Comparison of ENCODE assay signal across 8 cellular contexts in the genomic region with DNA sequence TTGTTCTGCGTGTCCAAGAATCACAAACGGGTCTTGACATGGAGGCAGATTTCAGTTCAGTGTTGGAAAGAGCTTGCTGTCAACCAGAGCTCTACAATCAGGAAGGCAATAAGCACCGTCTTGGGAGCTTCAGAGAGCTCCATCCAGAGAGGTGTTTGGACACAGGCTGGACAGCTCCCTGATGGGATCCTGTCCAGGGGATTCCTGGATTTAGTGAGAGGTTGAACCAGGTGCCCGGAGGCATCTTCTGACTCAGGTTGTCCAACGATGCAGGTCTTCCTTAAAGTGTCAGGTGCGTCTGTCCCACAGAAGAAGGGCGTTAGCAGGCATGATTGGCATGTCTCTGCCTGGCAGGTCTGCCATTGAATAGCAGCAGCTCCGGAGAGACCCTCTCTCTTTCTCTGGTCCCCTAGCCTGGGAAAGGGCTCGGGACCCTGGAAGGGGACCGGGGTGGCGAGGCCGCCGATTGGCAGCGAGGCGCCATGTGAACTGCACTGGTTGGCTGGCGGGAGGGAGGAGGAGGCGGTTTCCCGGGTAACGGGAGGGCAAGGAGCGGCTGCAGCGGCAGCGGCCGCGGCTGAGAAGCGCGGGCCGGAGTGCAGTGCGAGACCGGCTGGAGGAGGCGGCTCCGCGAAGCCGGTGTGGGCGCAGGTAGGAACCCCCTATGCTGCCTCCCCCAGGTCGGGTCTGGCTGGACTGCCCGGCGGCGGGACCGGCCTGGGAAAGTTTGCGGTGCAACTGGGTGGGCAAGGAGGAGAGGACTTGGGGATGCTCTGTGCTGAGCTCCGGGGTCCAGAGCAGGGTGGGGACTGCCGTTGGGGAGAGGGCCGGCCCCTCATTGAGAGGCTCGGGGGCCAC.
A peak's percentile ranks its signal among the peaks of the same experiment; 100 is the strongest.
DNase-seq lines count a peak whose midpoint lies in the region; ATAC-seq, FAIRE-seq and TF ChIP-seq lines count a peak whose summit lies in the region.

No MANE protein-coding gene starts in this region.

- FAIRE-seq in urothelium cell line (lab: Jason Lieb, UNC): no peak

- TF ChIP-seq CTCF in epithelial cell of esophagus (IDR thresholded peaks at IDR 0.05; ENCODE audit: insufficient read depth, low read depth, low read length, missing control alignments): no peak

- peak; percentile 52 for ATAC-seq in GM21529 (IDR thresholded peaks at IDR 0.05; ENCODE audit: unreplicated experiment)

- no peak overlapping the region for H3K4me3 ChIP-seq in epithelial cell of esophagus (ENCODE audit: low read length)

- DNase-seq in COLO668 (lab: John Stamatoyannopoulos, UW; ENCODE audit: unreplicated experiment) (peak; percentile 80), NCI-H2196 (lab: John Stamatoyannopoulos, UW; ENCODE audit: unreplicated experiment) (peak; percentile 81), epithelial cell of esophagus (ENCODE audit: low read depth) (peak; percentile 73), myocyte (ENCODE audit: low read depth) (peak; percentile 34), HK-2 (ENCODE audit: unreplicated experiment) (no peak), urothelium cell line (ENCODE audit: low spot score) (no peak)
- no peak for DNase-seq in activated CD4-positive, CD25-positive, alpha-beta regulatory T cell treated with anti-CD3 and anti-CD28 coated beads, Interleukin-2, amount 50 U/mL, for 72 hours

Comparison
In these comparisons a context has a peak if more than half of its experiments do, and no peak if none do; other contexts are left out.
1. DNase-seq: peak in COLO668 (single experiment), NCI-H2196 (single experiment), epithelial cell of esophagus (single experiment) and myocyte (single experiment); none in HK-2 (single experiment), activated CD4-positive, CD25-positive, alpha-beta regulatory T cell treated with anti-CD3 and anti-CD28 coated beads, Interleukin-2, amount 50 U/mL, for 72 hours (single experiment) and urothelium cell line (single experiment).